ENCODE assay signal across 8 cellular contexts in genomic region chr16:85557976-85558589, GRCh38. TPM values are rescaled to one million over a fixed set of nuclear protein-coding genes. Genes with fewer than 3 reads are reported as not detected.
DNase-seq lines count a peak whose midpoint lies in the region; ATAC-seq and TF ChIP-seq lines count a peak whose summit lies in the region.

No MANE protein-coding gene starts in this region.

- peak overlapping the region; percentile 82 for H3K4me3 Mint-ChIP-seq in T-helper 2 cell treated with Interferon-gamma antibody and Interleukin-4, amounts not matched to agents 5 μg/mL and 100 μg/mL, for 36 hours

- WGBS in smooth muscle cell (ENCODE audit: low lambda C conversion rate) = 27% methylated on average over 12 of the region's 12 CpGs

- peak overlapping the region; percentile 90 to 100 (median 97) for H3K4me2 ChIP-seq in BLaER1 treated with 17β-estradiol and CSF1 and Interleukin-3, amounts not matched to agents 10 nM and 100 nM
- H3K4me2 ChIP-seq in smooth muscle cell = peak overlapping the region; percentile 100

- peaks cover 51 to 63% (median 61%) of the 10 kb centered on the region in 11 experiments; a peak in 21 of 22 replicates for H4K20me1 ChIP-seq in BLaER1 treated with 17β-estradiol and CSF1 and Interleukin-3, amounts not matched to agents 10 nM and 100 nM
- H4K20me1 ChIP-seq in smooth muscle cell (ENCODE audit: low read depth) = peaks cover 75% of the 10 kb centered on the region

- peak overlapping the region; percentile 71 to 92 (median 86) for H3K4me3 ChIP-seq in BLaER1 treated with 17β-estradiol and CSF1 and Interleukin-3, amounts not matched to agents 10 nM and 100 nM
- H3K4me3 ChIP-seq in right atrium auricular region (peak overlapping the region in 1 of 2 donors; percentile 91), smooth muscle cell (peak overlapping the region; percentile 92)

- no peak overlapping the region for H2AFZ ChIP-seq in smooth muscle cell (ENCODE audit: low read depth)

- TF ChIP-seq CTCF in right atrium auricular region (IDR thresholded peaks at IDR 0.05) (no peak), smooth muscle cell (IDR thresholded peaks at IDR 0.05; ENCODE audit: borderline replicate concordance, insufficient read depth, poor library complexity, severe bottlenecking) (no peak)

- peaks cover 12% of the 10 kb centered on the region for H3F3A ChIP-seq in smooth muscle cell (ENCODE audit: low read depth)

- peaks cover 32% of the 10 kb centered on the region for H3K4me1 Mint-ChIP-seq in T-helper 2 cell treated with Interferon-gamma antibody and Interleukin-4, amounts not matched to agents 5 μg/mL and 100 μg/mL, for 36 hours (ENCODE audit: low read depth)

- no peaks in the 10 kb centered on the region for H3K9me3 Mint-ChIP-seq in T-helper 2 cell treated with Interferon-gamma antibody and Interleukin-4, amounts not matched to agents 5 μg/mL and 100 μg/mL, for 36 hours

- peak; percentile 82 for DNase-seq in HT-29 (ENCODE audit: low spot score)
- no peak for DNase-seq in T-helper 2 cell treated with Interferon-gamma antibody and Interleukin-4, amounts not matched to agents 5 μg/mL and 100 μg/mL, for 36 hours (ENCODE audit: low spot score)
- no peak for DNase-seq in right atrium auricular region (ENCODE audit: low spot score)
- DNase-seq in smooth muscle cell (lab: John Stamatoyannopoulos, UW; ENCODE audit: unreplicated experiment) = no peak
- DNase-seq in EL = no peak
- DNase-seq in NCI-H774 (lab: John Stamatoyannopoulos, UW) = no peak

- peaks cover 48 to 73% (median 67%) of the 10 kb centered on the region in 10 experiments for H3K4me1 ChIP-seq in BLaER1 treated with 17β-estradiol and CSF1 and Interleukin-3, amounts not matched to agents 10 nM and 100 nM
- H3K4me1 ChIP-seq in right atrium auricular region (peaks cover 0 to 74% of the 10 kb centered on the region in 2 donors), smooth muscle cell (ENCODE audit: low read depth) (peaks cover 32% of the 10 kb centered on the region)

- H3K27ac Mint-ChIP-seq in T-helper 2 cell treated with Interferon-gamma antibody and Interleukin-4, amounts not matched to agents 5 μg/mL and 100 μg/mL, for 36 hours = peak overlapping the region; percentile 78

- H3K27ac ChIP-seq in BLaER1 treated with 17β-estradiol and CSF1 and Interleukin-3, amounts not matched to agents 10 nM and 100 nM = peak overlapping the region in 7 of 11 experiments; percentile 1 to 98 (median 95); a peak in 11 of 22 replicates
- H3K27ac ChIP-seq in right atrium auricular region (peak overlapping the region; percentile 88 to 92), smooth muscle cell (ENCODE audit: low read depth) (no peak overlapping the region)

- H3K27me3 ChIP-seq in BLaER1 treated with 17β-estradiol and CSF1 and Interleukin-3, amounts not matched to agents 10 nM and 100 nM = no peaks in the 10 kb centered on the region
- no peaks in the 10 kb centered on the region for H3K27me3 ChIP-seq in right atrium auricular region
- no peaks in the 10 kb centered on the region for H3K27me3 ChIP-seq in smooth muscle cell (ENCODE audit: low read depth)

- no peaks in the 10 kb centered on the region for H3K27me3 Mint-ChIP-seq in T-helper 2 cell treated with Interferon-gamma antibody and Interleukin-4, amounts not matched to agents 5 μg/mL and 100 μg/mL, for 36 hours (ENCODE audit: low read depth)

- peaks cover 5% of the 10 kb centered on the region for H3K36me3 Mint-ChIP-seq in T-helper 2 cell treated with Interferon-gamma antibody and Interleukin-4, amounts not matched to agents 5 μg/mL and 100 μg/mL, for 36 hours (ENCODE audit: low read depth)

- H3K36me3 ChIP-seq in BLaER1 treated with 17β-estradiol and CSF1 and Interleukin-3, amounts not matched to agents 10 nM and 100 nM = peaks cover 0 to 19% (median 0%) of the 10 kb centered on the region in 11 experiments; a peak in 3 of 22 replicates
- H3K36me3 ChIP-seq in right atrium auricular region (no peaks in the 10 kb centered on the region), smooth muscle cell (ENCODE audit: low read depth) (no peaks in the 10 kb centered on the region)

- peaks cover 64% of the 10 kb centered on the region for H3K79me2 ChIP-seq in smooth muscle cell (ENCODE audit: low read depth)

- peak overlapping the region; percentile 84 to 97 (median 93); a peak in 21 of 22 replicates for H3K9ac ChIP-seq in BLaER1 treated with 17β-estradiol and CSF1 and Interleukin-3, amounts not matched to agents 10 nM and 100 nM
- H3K9ac ChIP-seq in smooth muscle cell (ENCODE audit: low read depth) = no peak overlapping the region

- H3K9me3 ChIP-seq in BLaER1 treated with 17β-estradiol and CSF1 and Interleukin-3, amounts not matched to agents 10 nM and 100 nM (replicated peaks in 1 of 11) = no peaks in the 10 kb centered on the region
- H3K9me3 ChIP-seq in right atrium auricular region (no peaks in the 10 kb centered on the region), smooth muscle cell (replicated peaks; ENCODE audit: low read depth) (no peaks in the 10 kb centered on the region)

- no peak for ATAC-seq in HG03097 (IDR thresholded peaks at IDR 0.05; ENCODE audit: low FRiP score, unreplicated experiment)

RNA-seq across cellular contexts. Expression of gene GSE1, which starts 55.0 kb away (rescaled TPM):
- 81.1 and 84.7 TPM in 2 replicates for total RNA-seq in HT-29 (2014; rRNA removed; shearing (Covaris generic))
- 10 to 100 TPM; 37.1 to 55.7 TPM for total RNA-seq in right atrium auricular region
- 21.4 and 27.7 TPM in 2 replicates for total RNA-seq in smooth muscle cell
- 13.6 and 17.1 TPM in 2 replicates for polyA plus RNA-seq in smooth muscle cell
